Comparison of ENCODE assay signal across 12 cellular contexts in genomic region chr17:73722163-73722562, GRCh38.
DNase-seq lines count a peak whose midpoint lies in the region; ATAC-seq and TF ChIP-seq lines count a peak whose summit lies in the region.
"Had no signal": no experiment of that assay in that cellular context is flagged by ENCODE, and none has a peak within 500 bp of the region (broad histone marks: within the 10 kb centered on the region; RNA-seq: fewer than 3 reads in every experiment).

No MANE protein-coding gene starts in this region.

- no peak overlapping the region for H3K9ac ChIP-seq in neural progenitor cell

- H3K27me3 ChIP-seq in neural progenitor cell: no peaks in the 10 kb centered on the region

- H3K4me3 Mint-ChIP-seq in activated CD8-positive, alpha-beta T cell treated with anti-CD3 and anti-CD28 coated beads for 36 hours: no peak overlapping the region
- H3K4me3 Mint-ChIP-seq in neural progenitor cell: peak overlapping the region; percentile 48

- H3K27ac ChIP-seq in neural progenitor cell: no peak overlapping the region
- no peak overlapping the region for H3K27ac ChIP-seq in substantia nigra (ENCODE audit: low read depth, low read length, poor library complexity, severe bottlenecking)

- no peaks in the 10 kb centered on the region for H3K27me3 Mint-ChIP-seq in activated CD8-positive, alpha-beta T cell treated with anti-CD3 and anti-CD28 coated beads for 36 hours
- peaks cover 20% of the 10 kb centered on the region for H3K27me3 Mint-ChIP-seq in neural progenitor cell (ENCODE audit: insufficient read depth, low read depth)

- H4K20me1 ChIP-seq in neural progenitor cell (ENCODE audit: low read depth): no peaks in the 10 kb centered on the region

- peaks cover 39% of the 10 kb centered on the region for H3K4me1 Mint-ChIP-seq in activated CD8-positive, alpha-beta T cell treated with anti-CD3 and anti-CD28 coated beads for 36 hours (ENCODE audit: low read depth)
- peaks cover 43% of the 10 kb centered on the region for H3K4me1 Mint-ChIP-seq in neural progenitor cell

- ATAC-seq in activated CD8-positive, alpha-beta T cell treated with anti-CD3 and anti-CD28 coated beads for 36 hours: peak; percentile 86
- no peak for ATAC-seq in HG03520 (IDR thresholded peaks at IDR 0.05; ENCODE audit: unreplicated experiment)
- ATAC-seq: left lobe of liver, Right ventricle myocardium inferior had no signal

- H3K36me3 Mint-ChIP-seq in activated CD8-positive, alpha-beta T cell treated with anti-CD3 and anti-CD28 coated beads for 36 hours (ENCODE audit: low read depth): peaks cover 2% of the 10 kb centered on the region
- no peaks in the 10 kb centered on the region for H3K36me3 Mint-ChIP-seq in neural progenitor cell

- CTCF ChIA-PET in activated CD8-positive, alpha-beta T cell treated with anti-CD3 and anti-CD28 coated beads for 36 hours (lab: Charles Lee): interaction anchor here (0.7 to 1.7 kb wide), 6 partner anchors 11 to 478 kb away, joined by 3 to 7 read pairs (median 4); no protein-coding TSS in a partner anchor

- DNase-seq in activated CD8-positive, alpha-beta memory T cell treated with anti-CD3 and anti-CD28 coated beads for 1 hour (ENCODE audit: extremely low read depth in 1 of 2, low read depth in 1 of 2): peak; percentile 2 to 6
- DNase-seq in activated CD8-positive, alpha-beta memory T cell treated with anti-CD3 and anti-CD28 coated beads, Interleukin-2, amount 50 U/mL, for 4 hours: no peak
- DNase-seq in NCI-H510A (lab: John Stamatoyannopoulos, UW) (peak; percentile 69), neural progenitor cell (ENCODE audit: low spot score) (no peak), substantia nigra (lab: John Stamatoyannopoulos, UW) (no peak), HPDE6-E6E7 (ENCODE audit: extremely low spot score) (no peak)
- peak; percentile 60 for DNase-seq in activated CD8-positive, alpha-beta T cell treated with anti-CD3 and anti-CD28 coated beads for 36 hours
- DNase-seq: NCI-H1105, trophoblast cell had no signal

- H2AFZ ChIP-seq in neural progenitor cell (replicated peaks): no peak overlapping the region

- peaks cover 24% of the 10 kb centered on the region for H3K4me1 ChIP-seq in neural progenitor cell

- POLR2A ChIA-PET in activated CD8-positive, alpha-beta T cell treated with anti-CD3 and anti-CD28 coated beads for 36 hours (lab: Charles Lee): interaction anchor here (1.3 kb wide), 1 partner anchor 17 kb away, joined by 3 read pairs; no protein-coding TSS in a partner anchor

- H3K9me3 Mint-ChIP-seq in activated CD8-positive, alpha-beta T cell treated with anti-CD3 and anti-CD28 coated beads for 36 hours: no peaks in the 10 kb centered on the region
- H3K9me3 Mint-ChIP-seq in neural progenitor cell: no peaks in the 10 kb centered on the region

- H3K36me3 ChIP-seq in neural progenitor cell: no peaks in the 10 kb centered on the region

- H3K27ac Mint-ChIP-seq in activated CD8-positive, alpha-beta T cell treated with anti-CD3 and anti-CD28 coated beads for 36 hours: peak overlapping the region; percentile 75
- H3K27ac Mint-ChIP-seq in neural progenitor cell: no peak overlapping the region

- no peaks in the 10 kb centered on the region for H3K9me3 ChIP-seq in neural progenitor cell (ENCODE audit: low read depth)

- H3K4me2 ChIP-seq in neural progenitor cell: no peak overlapping the region

- no peaks in the 10 kb centered on the region for H3K79me2 ChIP-seq in neural progenitor cell (ENCODE audit: low read depth)

- no peak overlapping the region for H3K4me3 ChIP-seq in neural progenitor cell

- no peak for TF ChIP-seq CTCF in activated CD8-positive, alpha-beta T cell treated with anti-CD3 and anti-CD28 coated beads for 36 hours (IDR thresholded peaks at IDR 0.05)
- no peak for TF ChIP-seq CTCF in neural progenitor cell (IDR thresholded peaks at IDR 0.05)

- intact Hi-C loops in activated CD8-positive, alpha-beta T cell treated with anti-CD3 and anti-CD28 coated beads for 36 hours (cut with micrococcal nuclease): no loop called here

- H3F3A ChIP-seq in neural progenitor cell (ENCODE audit: low read depth): peaks cover 21% of the 10 kb centered on the region

Comparison
In these comparisons a context has a peak if more than half of its experiments do, and no peak if none do; other contexts are left out.
1. DNase-seq: peak in activated CD8-positive, alpha-beta memory T cell treated with anti-CD3 and anti-CD28 coated beads for 1 hour (2 of 2), NCI-H510A (single experiment) and activated CD8-positive, alpha-beta T cell treated with anti-CD3 and anti-CD28 coated beads for 36 hours (single experiment); none in activated CD8-positive, alpha-beta memory T cell treated with anti-CD3 and anti-CD28 coated beads, Interleukin-2, amount 50 U/mL, for 4 hours (single experiment), neural progenitor cell (single experiment), substantia nigra (0 of 49) and HPDE6-E6E7 (single experiment).